Comparison of ENCODE assay signal across 1 cellular context in genomic region chr5:115602585-115603125, GRCh38.
A peak's percentile ranks its signal among the peaks of the same experiment; 100 is the strongest.
TF ChIP-seq lines count a peak whose summit lies in the region.

No MANE protein-coding gene starts in this region.

TF ChIP-seq in K562, 482 proteins besides CTCF, POLR2A, EP300 and RAD21:
- 0 out of 4 replicates have a peak, but pooled peaks of 1 of the 2 experiments have one; percentile 1 for TF ChIP-seq HDAC1 (IDR thresholded peaks at IDR 0.05)
- TF ChIP-seq SP1 (CRISPR knock-in tag; IDR thresholded peaks at IDR 0.05) = no peak
- TF ChIP-seq ESRRA (IDR thresholded peaks at IDR 0.05; ENCODE audit: borderline replicate concordance, low read depth) = 0 out of 2 replicates have a peak, but pooled peaks have one; percentile 4
- TF ChIP-seq ELF2 (CRISPR knock-in tag; IDR thresholded peaks at IDR 0.05) = no peak
- no peak for TF ChIP-seq TOE1 (IDR thresholded peaks at IDR 0.05; ENCODE audit: borderline replicate concordance)
- TF ChIP-seq TOE1 (CRISPR knock-in tag; IDR thresholded peaks at IDR 0.05; ENCODE audit: borderline replicate concordance, low read depth) = no peak
- no peak for TF ChIP-seq ZNF76 (CRISPR knock-in tag; IDR thresholded peaks at IDR 0.05; ENCODE audit: borderline replicate concordance)
- TF ChIP-seq ZNF699 (CRISPR knock-in tag; IDR thresholded peaks at IDR 0.05; ENCODE audit: insufficient replicate concordance) = no peak
